ENCODE assay signal across 7 cellular contexts in the genomic region with DNA sequence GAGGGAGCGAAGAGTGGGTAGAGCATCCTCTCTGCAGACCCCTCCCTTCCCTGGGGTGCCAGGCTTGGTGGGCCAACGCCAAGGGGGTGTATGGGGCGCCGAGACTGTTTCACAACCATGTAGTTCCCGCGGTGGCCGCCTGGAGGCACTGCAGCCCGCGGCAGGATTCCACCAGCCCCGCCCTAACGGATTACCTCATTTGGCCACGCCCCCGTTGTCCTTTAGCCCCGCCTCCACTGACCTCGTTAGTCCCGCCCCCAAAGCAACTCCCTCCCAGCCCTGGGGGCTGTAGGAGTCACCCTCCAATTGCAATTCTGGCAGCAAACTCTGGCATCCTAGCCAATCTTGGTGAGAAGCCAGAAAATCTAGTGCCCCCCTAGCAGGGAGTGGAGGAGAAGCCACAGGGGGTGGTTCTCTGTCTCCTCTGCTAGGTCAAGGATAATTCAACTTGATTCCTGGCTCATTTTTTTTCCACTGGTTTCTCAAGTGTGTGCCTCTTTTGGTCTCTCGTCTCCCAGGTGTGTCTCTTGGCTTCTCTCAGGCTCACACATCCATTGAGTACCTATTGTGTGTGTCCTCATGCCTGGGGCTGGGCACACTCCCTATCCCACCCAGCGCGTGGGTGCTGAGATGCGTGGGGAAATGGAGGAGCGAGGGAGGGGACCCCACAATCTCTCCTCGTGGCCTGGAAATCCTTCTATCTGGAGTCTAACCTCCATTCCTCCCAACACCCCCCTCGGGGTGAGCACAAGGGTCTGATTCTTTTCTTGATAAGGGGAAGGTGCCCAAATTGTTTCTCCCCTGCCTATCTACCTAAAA.
A peak's percentile ranks its signal among the peaks of the same experiment; 100 is the strongest.
DNase-seq lines count a peak whose midpoint lies in the region; ATAC-seq and TF ChIP-seq lines count a peak whose summit lies in the region.

No MANE protein-coding gene starts in this region.

- H3K36me3 ChIP-seq in Loucy (ENCODE audit: insufficient read depth, low read length) (no peaks in the 10 kb centered on the region), brain microvascular endothelial cell (replicated peaks) (no peaks in the 10 kb centered on the region)

- no peaks in the 10 kb centered on the region for H3F3A ChIP-seq in Loucy (ENCODE audit: low read depth)

- H3K4me3 ChIP-seq in Loucy (ENCODE audit: low read length, poor library complexity, severe bottlenecking) (no peak overlapping the region), brain microvascular endothelial cell (ENCODE audit: low read depth, low read length) (no peak overlapping the region)

- H3K79me2 ChIP-seq in Loucy (ENCODE audit: insufficient read depth, low read length): no peaks in the 10 kb centered on the region

- H3K27me3 ChIP-seq in Loucy (ENCODE audit: insufficient read depth, low read length, poor library complexity, severe bottlenecking) (no peaks in the 10 kb centered on the region), brain microvascular endothelial cell (replicated peaks) (no peaks in the 10 kb centered on the region)

- H2AFZ ChIP-seq in Loucy (ENCODE audit: low read length): no peak overlapping the region

- H4K20me1 ChIP-seq in Loucy (ENCODE audit: insufficient read depth, low read length, poor library complexity, severe bottlenecking): no peaks in the 10 kb centered on the region

- no peak overlapping the region for H3K4me2 ChIP-seq in Loucy (ENCODE audit: low read depth, low read length, poor library complexity, severe bottlenecking)

- no peaks in the 10 kb centered on the region for H3K4me1 ChIP-seq in Loucy (ENCODE audit: insufficient read depth, low read length, poor library complexity, severe bottlenecking)

- no peaks in the 10 kb centered on the region for H3K9me2 ChIP-seq in Loucy (replicated peaks; ENCODE audit: low read depth, low read length)

- TF ChIP-seq CTCF in GM12872 (IDR thresholded peaks at IDR 0.05; ENCODE audit: insufficient read depth, low read depth, low read length): peak; percentile 94
- peak; percentile 90 for TF ChIP-seq CTCF in Loucy (conservative IDR thresholded peaks at IDR 0.05; ENCODE audit: low read length)
- TF ChIP-seq CTCF in VCaP (conservative IDR thresholded peaks at IDR 0.05): peak; percentile 86
- TF ChIP-seq CTCF in brain microvascular endothelial cell (IDR thresholded peaks at IDR 0.05; ENCODE audit: low read depth, low read length, missing control alignments): peak; percentile 94

- in situ Hi-C loops in brain microvascular endothelial cell (cut with HindIII; ENCODE audit: low pct_ligation_motif_present, low sequenced_read_pairs): no loop called here

- peak; percentile 72 for DNase-seq in brain microvascular endothelial cell
- DNase-seq in iPS-NIHi7 (ENCODE audit: extremely low spot score): peak; percentile 88
- peak; percentile 77 to 95 (median 78) for DNase-seq in stimulated activated CD4-positive, alpha-beta T cell treated with anti-CD3 and anti-CD28 coated beads, Interleukin-12 subunit alpha, Interleukin-12 subunit beta, amount 100 ng/mL, for 48 hours (ENCODE audit: low read depth in 2 of 3, low spot score in 1 of 3)

- H3K27ac ChIP-seq in VCaP (no peak overlapping the region), brain microvascular endothelial cell (peak overlapping the region; percentile 6)

- no peak for ATAC-seq in HG03097 (IDR thresholded peaks at IDR 0.05; ENCODE audit: low FRiP score, unreplicated experiment)

- no peaks in the 10 kb centered on the region for H3K9me3 ChIP-seq in Loucy (ENCODE audit: insufficient read depth, low read depth, low read length)

- H3K9ac ChIP-seq in Loucy (ENCODE audit: low read depth, low read length, poor library complexity, severe bottlenecking): no peak overlapping the region
